ENCODE assay signal across 8 cellular contexts in genomic region chr2:38115216-38116012, GRCh38. TPM values are rescaled to one million over a fixed set of nuclear protein-coding genes. Genes with fewer than 3 reads are reported as not detected.
A peak's percentile ranks its signal among the peaks of the same experiment; 100 is the strongest.
DNase-seq lines count a peak whose midpoint lies in the region; ATAC-seq and TF ChIP-seq lines count a peak whose summit lies in the region.

No MANE protein-coding gene starts in this region.

- no peak for TF ChIP-seq EP300 in esophagus muscularis mucosa (IDR thresholded peaks at IDR 0.05)

- no peaks in the 10 kb centered on the region for H3K4me1 ChIP-seq in NT2/D1 (ENCODE audit: insufficient read depth, insufficient read length)
- H3K4me1 ChIP-seq in esophagus muscularis mucosa = peaks cover under 1 to 25% (median 11%) of the 10 kb centered on the region in 4 donors
- peaks cover 0 to 5% of the 10 kb centered on the region in 2 donors for H3K4me1 ChIP-seq in thoracic aorta (ENCODE audit: control insufficient read depth in 1 of 2, low read depth in 2 of 2)

- ATAC-seq in thoracic aorta (ENCODE audit: insufficient number of reproducible peaks, low FRiP score, low read depth) = no peak

- H3K4me3 ChIP-seq in NT2/D1 (ENCODE audit: insufficient read length, low read depth) (no peak overlapping the region), esophagus muscularis mucosa (no peak overlapping the region), thoracic aorta (no peak overlapping the region)

- H3K9me3 ChIP-seq in NT2/D1 (ENCODE audit: insufficient read depth, low read length) (no peaks in the 10 kb centered on the region), esophagus muscularis mucosa (no peaks in the 10 kb centered on the region), thoracic aorta (no peaks in the 10 kb centered on the region)

- H3K9me3 Mint-ChIP-seq in nephron progenitor cell = peaks cover 37% of the 10 kb centered on the region

- 40% methylated on average over 8 of the region's 8 CpGs for WGBS in esophagus muscularis mucosa

- H3K36me3 ChIP-seq in NT2/D1 (ENCODE audit: insufficient read depth, insufficient read length, low read length) (no peaks in the 10 kb centered on the region), esophagus muscularis mucosa (no peaks in the 10 kb centered on the region), thoracic aorta (no peaks in the 10 kb centered on the region)

- H3K27me3 ChIP-seq in NT2/D1 (ENCODE audit: insufficient read depth, insufficient read length) (no peaks in the 10 kb centered on the region), esophagus muscularis mucosa (no peaks in the 10 kb centered on the region), thoracic aorta (replicated peaks; ENCODE audit: insufficient read depth) (no peaks in the 10 kb centered on the region)

- TF ChIP-seq POLR2A in esophagus muscularis mucosa (IDR thresholded peaks at IDR 0.05; ENCODE audit: low read depth) = no peak

- peak; percentile 99 for TF ChIP-seq CTCF in GM12872 (IDR thresholded peaks at IDR 0.05; ENCODE audit: insufficient read depth, low read depth, low read length)
- peak; percentile 67 to 84 (median 78) for TF ChIP-seq CTCF in esophagus muscularis mucosa (IDR thresholded peaks at IDR 0.05)
- peak; percentile 99 for TF ChIP-seq CTCF in nephron progenitor cell (IDR thresholded peaks at IDR 0.05)
- peak; percentile 81 for TF ChIP-seq CTCF in thoracic aorta (IDR thresholded peaks at IDR 0.05)

- no peak overlapping the region for H3K4me3 Mint-ChIP-seq in nephron progenitor cell

- peaks cover 8% of the 10 kb centered on the region for H3K27me3 Mint-ChIP-seq in nephron progenitor cell (ENCODE audit: low read depth, poor library complexity)

- H3K36me3 Mint-ChIP-seq in nephron progenitor cell (ENCODE audit: low read depth) = peaks cover 13% of the 10 kb centered on the region

- H3K27ac ChIP-seq in esophagus muscularis mucosa (replicated peaks in 1 of 4) (no peak overlapping the region), thoracic aorta (no peak overlapping the region)

- H3K27ac Mint-ChIP-seq in nephron progenitor cell = no peak overlapping the region

- peak; percentile 98 for DNase-seq in HT-29 (ENCODE audit: low spot score)
- peak; percentile 83 for DNase-seq in NT2/D1 (ENCODE audit: low read depth, low spot score)
- DNase-seq in activated CD8-positive, alpha-beta memory T cell treated with anti-CD3 and anti-CD28 coated beads, Interleukin-2, amount 50 U/mL, for 48 hours = peak; percentile 93
- no peak for DNase-seq in esophagus muscularis mucosa (ENCODE audit: extremely low spot score)
- DNase-seq in nephron progenitor cell = peak; percentile 89
- peak; percentile 59 for DNase-seq in thoracic aorta (ENCODE audit: low spot score)
- DNase-seq in mesenteric fat pad (ENCODE audit: low spot score) = no peak

- peaks cover 30% of the 10 kb centered on the region for H3K4me1 Mint-ChIP-seq in nephron progenitor cell

- no peak overlapping the region for H3K9ac ChIP-seq in NT2/D1 (ENCODE audit: insufficient read length, low read depth)

- intact Hi-C loops in esophagus muscularis mucosa (cut with DNase I) = no loop called here

RNA-seq across cellular contexts. Expression of gene CYP1B1, which starts 39.5 kb away (rescaled TPM):
- total RNA-seq in HT-29 (2014; rRNA removed; shearing (Covaris generic)) = 13.5 and 17.7 TPM in 2 replicates
- total RNA-seq in esophagus muscularis mucosa = 10 to 100 TPM; 20.8 to 60.3 (median 37.6) TPM
- total RNA-seq in thoracic aorta = 10 to 100 TPM; 27.1 to 83.0 TPM
- total RNA-seq in mesenteric fat pad = 113 TPM

Comparison
In these comparisons a context has a peak if more than half of its experiments do, and no peak if none do; other contexts are left out.
1. DNase-seq: peak in HT-29 (single experiment), NT2/D1 (single experiment), activated CD8-positive, alpha-beta memory T cell treated with anti-CD3 and anti-CD28 coated beads, Interleukin-2, amount 50 U/mL, for 48 hours (single experiment), nephron progenitor cell (single experiment) and thoracic aorta (single experiment); none in esophagus muscularis mucosa (single experiment) and mesenteric fat pad (single experiment).
2. Peak in every context shown above with its lines, with median percentiles within 50 percentile points of each other: CTCF ChIP-seq.